22 cellular contexts compared by ENCODE assay signal in the genomic region with DNA sequence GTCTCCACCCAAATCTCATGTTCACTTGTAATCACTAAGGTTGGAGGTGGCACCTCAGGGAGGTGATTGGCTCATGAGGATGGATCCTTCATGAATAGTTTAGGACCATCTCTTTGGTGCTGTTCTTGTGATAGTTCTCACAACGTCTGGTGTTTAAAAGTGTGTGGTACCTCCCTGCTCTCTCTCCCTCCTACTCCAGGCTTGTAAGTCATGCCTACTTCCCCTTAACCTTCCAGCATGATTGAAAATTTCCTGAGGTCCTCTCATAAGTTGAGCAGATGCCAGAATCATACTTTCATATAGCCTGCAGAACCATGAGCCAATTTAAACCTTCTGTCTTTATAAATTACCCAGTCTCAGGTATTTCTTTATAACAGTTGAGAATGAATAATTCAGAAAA.
"Had no signal": no experiment of that assay in that cellular context is flagged by ENCODE, and none has a peak within 500 bp of the region (broad histone marks: within the 10 kb centered on the region; RNA-seq: fewer than 3 reads in every experiment).

No MANE protein-coding gene starts in this region.

- DNase-seq: activated CD4-positive, alpha-beta memory T cell treated with anti-CD3 and anti-CD28 coated beads, Interleukin-2, amount 10 ng/mL, durations not matched to agents 7 days and 5 days; activated CD4-positive, alpha-beta T cell treated with anti-CD3 and anti-CD28 coated beads, Interleukin-2, amount 10 ng/mL, durations not matched to agents 7 days and 5 days; activated CD4-positive, CD25-positive, alpha-beta regulatory T cell; activated naive CD4-positive, alpha-beta T cell treated with anti-CD3 and anti-CD28 coated beads, Interleukin-2, amount 50 U/mL, for 16 hours; activated naive CD8-positive, alpha-beta T cell treated with anti-CD3 and anti-CD28 coated beads, Interleukin-2, amount 10 ng/mL, durations not matched to agents 7 days and 5 days; adrenal gland; anterior cingulate cortex; MM.1S; NCI-H1048; NCI-H146; NCI-H187 treated with DMSO at 0.1 percent for 48 hours; NCI-H2081 treated with DMSO at 0.1 percent for 48 hours; NCI-H2171; NCI-H2227 treated with DMSO at 0.1 percent for 48 hours; NCI-H446 treated with DMSO at 0.1 percent for 48 hours; NCI-H524 treated with DMSO at 0.1 percent for 48 hours; NCI-H774; SHP77; T-helper 17 cell; T-helper 9 cell had no signal

- H3K36me3 Mint-ChIP-seq: activated naive CD8-positive, alpha-beta T cell treated with anti-CD3 and anti-CD28 coated beads, Interleukin-2, amount 10 ng/mL, durations not matched to agents 7 days and 5 days had no signal

- H3K4me3 ChIP-seq: adrenal gland had no signal

- H3K27me3 ChIP-seq: adrenal gland had no signal

- H3K4me3 Mint-ChIP-seq: activated CD4-positive, alpha-beta memory T cell treated with anti-CD3 and anti-CD28 coated beads, Interleukin-2, amount 10 ng/mL, durations not matched to agents 7 days and 5 days; activated CD4-positive, alpha-beta T cell treated with anti-CD3 and anti-CD28 coated beads, Interleukin-2, amount 10 ng/mL, durations not matched to agents 7 days and 5 days; activated naive CD8-positive, alpha-beta T cell treated with anti-CD3 and anti-CD28 coated beads, Interleukin-2, amount 10 ng/mL, durations not matched to agents 7 days and 5 days; T-helper 17 cell had no signal

- H3K9me3 ChIP-seq: adrenal gland had no signal

- H3K27me3 Mint-ChIP-seq: activated CD4-positive, alpha-beta T cell treated with anti-CD3 and anti-CD28 coated beads, Interleukin-2, amount 10 ng/mL, durations not matched to agents 7 days and 5 days; activated naive CD8-positive, alpha-beta T cell treated with anti-CD3 and anti-CD28 coated beads, Interleukin-2, amount 10 ng/mL, durations not matched to agents 7 days and 5 days; T-helper 17 cell had no signal

- H3K27ac ChIP-seq: adrenal gland had no signal

- FAIRE-seq: RCC 7860, TTC549 had no signal

- H3K9me3 Mint-ChIP-seq: activated CD4-positive, alpha-beta memory T cell treated with anti-CD3 and anti-CD28 coated beads, Interleukin-2, amount 10 ng/mL, durations not matched to agents 7 days and 5 days; activated CD4-positive, alpha-beta T cell treated with anti-CD3 and anti-CD28 coated beads, Interleukin-2, amount 10 ng/mL, durations not matched to agents 7 days and 5 days; activated naive CD8-positive, alpha-beta T cell treated with anti-CD3 and anti-CD28 coated beads, Interleukin-2, amount 10 ng/mL, durations not matched to agents 7 days and 5 days had no signal

- H3K36me3 ChIP-seq: adrenal gland had no signal

- H3K27ac Mint-ChIP-seq: activated CD4-positive, alpha-beta memory T cell treated with anti-CD3 and anti-CD28 coated beads, Interleukin-2, amount 10 ng/mL, durations not matched to agents 7 days and 5 days; activated CD4-positive, alpha-beta T cell treated with anti-CD3 and anti-CD28 coated beads, Interleukin-2, amount 10 ng/mL, durations not matched to agents 7 days and 5 days; activated naive CD8-positive, alpha-beta T cell treated with anti-CD3 and anti-CD28 coated beads, Interleukin-2, amount 10 ng/mL, durations not matched to agents 7 days and 5 days; T-helper 17 cell had no signal

- ATAC-seq: T-helper 17 cell had no signal
